Comparison of ENCODE assay signal across 1 cellular context in the genomic region with DNA sequence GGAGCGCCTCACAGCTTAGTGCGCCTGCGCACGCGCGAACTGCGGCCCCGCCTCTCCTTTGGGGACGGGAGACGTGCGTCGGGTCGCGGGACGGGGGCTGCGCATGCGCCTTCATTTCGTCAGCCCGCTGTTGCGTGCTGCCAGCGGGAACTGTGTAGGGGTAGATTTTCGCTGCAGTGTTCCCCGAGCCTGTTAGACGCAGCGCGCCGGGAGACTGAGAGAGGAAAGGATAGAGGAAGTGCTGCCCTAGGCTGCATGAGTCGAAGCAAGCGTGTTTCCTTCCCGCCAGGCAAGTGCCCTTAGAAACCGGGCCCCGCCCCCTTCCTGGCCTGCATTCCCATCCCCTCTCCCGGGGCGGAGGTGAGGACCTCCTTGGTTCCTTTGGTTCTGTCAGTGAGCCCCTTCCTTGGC.
TF ChIP-seq lines count a peak whose summit lies in the region.

No MANE protein-coding gene starts in this region.

TF ChIP-seq in H1, 55 proteins besides CTCF, POLR2A, EP300 and RAD21 (continued from another document):
- TF ChIP-seq, protein P1, sequence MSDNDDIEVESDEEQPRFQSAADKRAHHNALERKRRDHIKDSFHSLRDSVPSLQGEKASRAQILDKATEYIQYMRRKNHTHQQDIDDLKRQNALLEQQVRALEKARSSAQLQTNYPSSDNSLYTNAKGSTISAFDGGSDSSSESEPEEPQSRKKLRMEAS (IDR thresholded peaks at IDR 0.05) = peak; percentile 41; the same call in 1 of the 2 replicates
- TF ChIP-seq RBBP5 (IDR thresholded peaks at IDR 0.05; ENCODE audit: borderline replicate concordance, low read depth, low read length) (peak; percentile 76; the same call in 1 of the 2 replicates), TAF7 (optimal IDR thresholded peaks at IDR 0.05; ENCODE audit: borderline replicate concordance, low read depth, low read length) (peak; percentile 46), PHF8 (conservative IDR thresholded peaks at IDR 0.05; ENCODE audit: low read depth, low read length) (peak; percentile 66), NRF1 (IDR thresholded peaks at IDR 0.05; ENCODE audit: low read depth, low read length) (peak; percentile 97), SIN3A (conservative IDR thresholded peaks at IDR 0.05 in 1 of 2, IDR thresholded peaks at IDR 0.05 in 1 of 2; ENCODE audit: low read depth in 1 of 2, low read length in 2 of 2) (0 out of 4 replicates have a peak, but pooled peaks of 1 of the 2 experiments have one; percentile 23), BRCA1 (IDR thresholded peaks at IDR 0.05; ENCODE audit: low read depth, low read length) (no peak), KDM5A (IDR thresholded peaks at IDR 0.05; ENCODE audit: low read length) (no peak)
- TF ChIP-seq, protein P2, sequence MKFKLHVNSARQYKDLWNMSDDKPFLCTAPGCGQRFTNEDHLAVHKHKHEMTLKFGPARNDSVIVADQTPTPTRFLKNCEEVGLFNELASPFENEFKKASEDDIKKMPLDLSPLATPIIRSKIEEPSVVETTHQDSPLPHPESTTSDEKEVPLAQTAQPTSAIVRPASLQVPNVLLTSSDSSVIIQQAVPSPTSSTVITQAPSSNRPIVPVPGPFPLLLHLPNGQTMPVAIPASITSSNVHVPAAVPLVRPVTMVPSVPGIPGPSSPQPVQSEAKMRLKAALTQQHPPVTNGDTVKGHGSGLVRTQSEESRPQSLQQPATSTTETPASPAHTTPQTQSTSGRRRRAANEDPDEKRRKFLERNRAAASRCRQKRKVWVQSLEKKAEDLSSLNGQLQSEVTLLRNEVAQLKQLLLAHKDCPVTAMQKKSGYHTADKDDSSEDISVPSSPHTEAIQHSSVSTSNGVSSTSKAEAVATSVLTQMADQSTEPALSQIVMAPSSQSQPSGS (IDR thresholded peaks at IDR 0.05; ENCODE audit: low read length) = no peak
